In genomic region chr6:10643214-10643641, GRCh38 we compare ENCODE assay signal across 11 cellular contexts. TPM values are rescaled to one million over a fixed set of nuclear protein-coding genes. Genes with fewer than 3 reads are reported as not detected.
DNase-seq lines count a peak whose midpoint lies in the region; ATAC-seq and TF ChIP-seq lines count a peak whose summit lies in the region.
"Had no signal": no experiment of that assay in that cellular context is flagged by ENCODE, and none has a peak within 500 bp of the region (broad histone marks: within the 10 kb centered on the region; RNA-seq: fewer than 3 reads in every experiment).

No MANE protein-coding gene starts in this region.

- H3K27me3 ChIP-seq in Caco-2 (replicated peaks; ENCODE audit: control insufficient read depth, insufficient read depth, low read length) (no peaks in the 10 kb centered on the region), SK-N-SH (ENCODE audit: insufficient read depth) (no peaks in the 10 kb centered on the region), right cardiac atrium (ENCODE audit: control insufficient read depth, insufficient read depth) (no peaks in the 10 kb centered on the region)
- H3K27me3 ChIP-seq: brain microvascular endothelial cell had no signal

- POLR2A ChIA-PET in Caco-2 (lab: Charles Lee) (no interaction called here), SK-N-SH (lab: Yijun Ruan, JAX) (no interaction called here)

- no peaks in the 10 kb centered on the region for H3F3A ChIP-seq in SK-N-SH (replicated peaks; ENCODE audit: insufficient read depth)

- no peaks in the 10 kb centered on the region for H3K9me3 ChIP-seq in Caco-2
- no peaks in the 10 kb centered on the region for H3K9me3 ChIP-seq in SK-N-SH
- no peaks in the 10 kb centered on the region for H3K9me3 ChIP-seq in right cardiac atrium (ENCODE audit: control insufficient read depth, low read length)

- H3K36me3 Mint-ChIP-seq in IgD-negative memory B cell (peaks cover 3% of the 10 kb centered on the region), Caco-2 (ENCODE audit: insufficient read depth, unreplicated experiment) (no peaks in the 10 kb centered on the region)
- no peaks in the 10 kb centered on the region for H3K36me3 Mint-ChIP-seq in dendritic cell treated with granulocyte-macrophage colony-stimulating factor and Interleukin-4, amounts not matched to agents 40 ng/mL and 50 ng/mL, for 4 days (ENCODE audit: low read depth)

- TF ChIP-seq EP300 in SK-N-SH (IDR thresholded peaks at IDR 0.05; ENCODE audit: borderline replicate concordance in 1 of 2, low read depth in 1 of 2, low read length in 1 of 2): no peak

- H3K27me3 Mint-ChIP-seq in IgD-negative memory B cell: peaks cover 2% of the 10 kb centered on the region
- peaks cover 7% of the 10 kb centered on the region for H3K27me3 Mint-ChIP-seq in dendritic cell treated with granulocyte-macrophage colony-stimulating factor and Interleukin-4, amounts not matched to agents 40 ng/mL and 50 ng/mL, for 4 days
- H3K27me3 Mint-ChIP-seq in Caco-2 (ENCODE audit: insufficient read depth, unreplicated experiment): no peaks in the 10 kb centered on the region

- 71% methylated on average over 2 of the region's 2 CpGs for whole genome bisulfite sequencing in SK-N-SH (ENCODE audit: low lambda C conversion rate)
- WGBS in right cardiac atrium: 33% methylated on average over 2 of the region's 2 CpGs

- H3K4me3 Mint-ChIP-seq in IgD-negative memory B cell (peak overlapping the region in 3 of 4 donors; percentile 3 to 51 (median 42)), Caco-2 (ENCODE audit: unreplicated experiment) (no peak overlapping the region)
- no peak overlapping the region for H3K4me3 Mint-ChIP-seq in dendritic cell treated with granulocyte-macrophage colony-stimulating factor and Interleukin-4, amounts not matched to agents 40 ng/mL and 50 ng/mL, for 4 days
- H3K4me3 Mint-ChIP-seq: CD8-positive, alpha-beta memory T cell had no signal

- TF ChIP-seq CTCF in Caco-2 (IDR thresholded peaks at IDR 0.05; ENCODE audit: insufficient read depth in 1 of 2, low read depth in 1 of 2, low read length in 1 of 2, severe bottlenecking in 1 of 2, unreplicated experiment in 1 of 2) (no peak), SK-N-SH (IDR thresholded peaks at IDR 0.05) (no peak)

- H3K79me2 ChIP-seq in SK-N-SH (ENCODE audit: insufficient read depth): no peaks in the 10 kb centered on the region

- H3K9me3 Mint-ChIP-seq in IgD-negative memory B cell (no peaks in the 10 kb centered on the region), Caco-2 (ENCODE audit: unreplicated experiment) (no peaks in the 10 kb centered on the region)
- H3K9me3 Mint-ChIP-seq in dendritic cell treated with granulocyte-macrophage colony-stimulating factor and Interleukin-4, amounts not matched to agents 40 ng/mL and 50 ng/mL, for 4 days: no peaks in the 10 kb centered on the region
- H3K9me3 Mint-ChIP-seq: CD8-positive, alpha-beta memory T cell had no signal

- DNase-seq in Caco-2 (no peak), SW480 (ENCODE audit: low spot score) (no peak), SK-N-SH (no peak), right cardiac atrium (no peak)
- DNase-seq: brain microvascular endothelial cell; CD8-positive, alpha-beta memory T cell; small intestine had no signal

- H3K9ac ChIP-seq in SK-N-SH: no peak overlapping the region

- H4K20me1 ChIP-seq in SK-N-SH (ENCODE audit: insufficient read depth): no peaks in the 10 kb centered on the region

- no TSS peak for BruUV-seq in Caco-2 (replicated peaks; lab: Mats Ljungman, UMichigan)

- intact Hi-C loops in dendritic cell treated with granulocyte-macrophage colony-stimulating factor and Interleukin-4, amounts not matched to agents 40 ng/mL and 50 ng/mL, for 4 days (cut with micrococcal nuclease): loop anchor here (5.0 kb wide), 1 partner anchor 41 kb away; no protein-coding TSS in a partner anchor
- intact Hi-C loops in Caco-2 (cut with micrococcal nuclease; ENCODE audit: unreplicated experiment): no loop called here
- intact Hi-C loops in right cardiac atrium (cut with DNase I): no loop called here

- H3K4me1 ChIP-seq in Caco-2: no peaks in the 10 kb centered on the region
- no peaks in the 10 kb centered on the region for H3K4me1 ChIP-seq in SK-N-SH (ENCODE audit: control insufficient read depth in 1 of 2, insufficient read depth in 2 of 2, low read depth in 1 of 2, low read length in 1 of 2)
- no peaks in the 10 kb centered on the region for H3K4me1 ChIP-seq in right cardiac atrium (ENCODE audit: control insufficient read depth, insufficient read depth, low read length)

- H2AFZ ChIP-seq in SK-N-SH (ENCODE audit: low read depth): no peak overlapping the region

- no peaks in the 10 kb centered on the region for H3K9me2 ChIP-seq in SK-N-SH

- CTCF ChIA-PET in Caco-2 (lab: Charles Lee) (no interaction called here), SK-N-SH (lab: Yijun Ruan, JAX) (no interaction called here)

- peaks cover 15 to 24% (median 19%) of the 10 kb centered on the region in 3 donors for H3K4me1 Mint-ChIP-seq in IgD-negative memory B cell
- H3K4me1 Mint-ChIP-seq in dendritic cell treated with granulocyte-macrophage colony-stimulating factor and Interleukin-4, amounts not matched to agents 40 ng/mL and 50 ng/mL, for 4 days (ENCODE audit: low read depth): peaks cover 40% of the 10 kb centered on the region
- H3K4me1 Mint-ChIP-seq in Caco-2 (ENCODE audit: low read depth, unreplicated experiment): peaks cover 10% of the 10 kb centered on the region

- no peak for TF ChIP-seq RAD21 in SK-N-SH (IDR thresholded peaks at IDR 0.05; ENCODE audit: low read length)

- H3K27ac Mint-ChIP-seq in IgD-negative memory B cell (peak overlapping the region in 2 of 3 donors; percentile 0 to 2), Caco-2 (ENCODE audit: unreplicated experiment) (no peak overlapping the region)
- H3K27ac Mint-ChIP-seq in dendritic cell treated with granulocyte-macrophage colony-stimulating factor and Interleukin-4, amounts not matched to agents 40 ng/mL and 50 ng/mL, for 4 days: peak overlapping the region; percentile 2

- H3K4me2 ChIP-seq in SK-N-SH: no peak overlapping the region

- H3K4me3 ChIP-seq in Caco-2 (ENCODE audit: low read depth, low read length) (no peak overlapping the region), SK-N-SH (ENCODE audit: low read depth in 2 of 2, low read length in 1 of 2) (no peak overlapping the region), right cardiac atrium (ENCODE audit: low read length) (no peak overlapping the region)

- H3K36me3 ChIP-seq in Caco-2 (ENCODE audit: control insufficient read depth, insufficient read depth, low read length) (no peaks in the 10 kb centered on the region), SK-N-SH (replicated peaks in 1 of 2; ENCODE audit: control insufficient read depth in 1 of 2, insufficient read depth in 2 of 2, low read length in 1 of 2) (peaks cover 0 to 4% of the 10 kb centered on the region in 2 experiments)
- H3K36me3 ChIP-seq: brain microvascular endothelial cell had no signal

- peak; percentile 70 for ATAC-seq in GM18499 (IDR thresholded peaks at IDR 0.05; ENCODE audit: insufficient read depth, unreplicated experiment)
- ATAC-seq in GM21723 (IDR thresholded peaks at IDR 0.05; ENCODE audit: unreplicated experiment): peak; percentile 86
- no peak for ATAC-seq in right cardiac atrium

- no peak overlapping the region for H3K27ac ChIP-seq in SK-N-SH (ENCODE audit: low read depth in 2 of 2, low read length in 1 of 2)
- H3K27ac ChIP-seq in right cardiac atrium (ENCODE audit: low read length): no peak overlapping the region
- H3K27ac ChIP-seq: brain microvascular endothelial cell had no signal

TF ChIP-seq in SK-N-SH, 30 proteins besides CTCF, POLR2A, EP300 and RAD21 (continues in another document):
- no peak for TF ChIP-seq RFX5 (IDR thresholded peaks at IDR 0.05; ENCODE audit: low read length)
- TF ChIP-seq TEAD4 (IDR thresholded peaks at IDR 0.05; ENCODE audit: borderline replicate concordance, insufficient read depth): no peak
- TF ChIP-seq NFIC (IDR thresholded peaks at IDR 0.05; ENCODE audit: borderline replicate concordance): no peak
- TF ChIP-seq ZBTB33 (IDR thresholded peaks at IDR 0.05; ENCODE audit: borderline replicate concordance, low read depth): no peak
- no peak for TF ChIP-seq EZH2phosphoT487 (IDR thresholded peaks at IDR 0.05; ENCODE audit: borderline replicate concordance, low read depth)
- no peak for TF ChIP-seq MEF2A (IDR thresholded peaks at IDR 0.05; ENCODE audit: borderline replicate concordance, low read depth)
- TF ChIP-seq RXRA (IDR thresholded peaks at IDR 0.05; ENCODE audit: borderline replicate concordance, low read depth): no peak
- TF ChIP-seq FOSL2 (IDR thresholded peaks at IDR 0.05; ENCODE audit: borderline replicate concordance, low read depth): no peak
- no peak for TF ChIP-seq TAF1 (IDR thresholded peaks at IDR 0.05; ENCODE audit: borderline replicate concordance, low read depth, low read length)
- no peak for TF ChIP-seq CHD2 (IDR thresholded peaks at IDR 0.05; ENCODE audit: low read length, partially characterized antibody)
- no peak for TF ChIP-seq GABPA (IDR thresholded peaks at IDR 0.05; ENCODE audit: low read depth)

RNA-seq across cellular contexts. Expression of gene C6orf52, which starts 51.2 kb away (rescaled TPM):
- polyA plus RNA-seq in IgD-negative memory B cell (1.1 TPM), SK-N-SH (2012; rRNA removed) (0.71 and 1.4 TPM in 2 replicates), right cardiac atrium (0.29 TPM)
- total RNA-seq in Caco-2 (2022) (3.1 and 4.3 TPM in 2 replicates), right cardiac atrium (under 1 TPM in 2 of 4 donors, not detected in 2; 0.63 to 0.71 TPM)
- polyA plus RNA-seq in SK-N-SH (2012; cell fraction: cytosol; rRNA removed): 1.3 TPM in 2 replicates
- 0.86 and 1.5 TPM in 2 replicates for polyA plus RNA-seq in SK-N-SH (2012; cell fraction: nucleus; rRNA removed)
- polyA plus RNA-seq: CD8-positive, alpha-beta memory T cell had no signal

RNA-seq across cellular contexts. Expression of gene PAK1IP1, which starts 51.5 kb away (rescaled TPM):
- polyA plus RNA-seq in IgD-negative memory B cell (14.1 TPM), SK-N-SH (2012; rRNA removed) (16.2 and 19.1 TPM in 2 replicates), right cardiac atrium (9.2 TPM)
- total RNA-seq in Caco-2 (2022) (23.9 and 25.9 TPM in 2 replicates), right cardiac atrium (10 to 100 TPM in 2 of 4 donors, 1 to 10 TPM in 2; 7.7 to 12.1 (median 10.0) TPM)
- polyA plus RNA-seq in SK-N-SH (2012; cell fraction: cytosol; rRNA removed): 22.3 and 30.4 TPM in 2 replicates
- 8.2 and 13.2 TPM in 2 replicates for polyA plus RNA-seq in SK-N-SH (2012; cell fraction: nucleus; rRNA removed)

Comparison
In these comparisons a context has a peak if more than half of its experiments do, and no peak if none do; other contexts are left out.
1. ATAC-seq: peak in GM18499 (single experiment) and GM21723 (single experiment); none in right cardiac atrium (0 of 2).
2. H3K4me3 Mint-ChIP-seq: peak in IgD-negative memory B cell (3 of 4); none in dendritic cell treated with granulocyte-macrophage colony-stimulating factor and Interleukin-4, amounts not matched to agents 40 ng/mL and 50 ng/mL, for 4 days (single experiment) and Caco-2 (single experiment).